Comparison of ENCODE assay signal across 1 cellular context in genomic region chr6:10312445-10312844, GRCh38.
TF ChIP-seq lines count a peak whose summit lies in the region.

No MANE protein-coding gene starts in this region.

TF ChIP-seq in HEK293, 187 proteins besides CTCF, POLR2A, EP300 and RAD21 (continued from another document):
- no peak for TF ChIP-seq SALL2 (tag by site-specific recombination; IDR thresholded peaks at IDR 0.05; ENCODE audit: borderline replicate concordance)
- TF ChIP-seq ZNF10 (tag by site-specific recombination; IDR thresholded peaks at IDR 0.05): no peak
- TF ChIP-seq ZNF366 (tag by site-specific recombination; conservative IDR thresholded peaks at IDR 0.05): 0 out of 2 replicates have a peak, but pooled peaks have one; percentile 14
- TF ChIP-seq ZNF138 (tag by site-specific recombination; IDR thresholded peaks at IDR 0.05; ENCODE audit: borderline replicate concordance): no peak
- TF ChIP-seq MZF1 (tag by site-specific recombination; IDR thresholded peaks at IDR 0.05; ENCODE audit: borderline replicate concordance): 0 out of 2 replicates have a peak, but pooled peaks have one; percentile 13
- no peak for TF ChIP-seq ZNF391 (tag by site-specific recombination; IDR thresholded peaks at IDR 0.05; ENCODE audit: borderline replicate concordance, low read depth)
- TF ChIP-seq ZBTB17 (tag by site-specific recombination; IDR thresholded peaks at IDR 0.05): 0 out of 2 replicates have a peak, but pooled peaks have one; percentile 19
- 0 out of 2 replicates have a peak, but pooled peaks have one; percentile 21 for TF ChIP-seq PRDM6 (tag by site-specific recombination; IDR thresholded peaks at IDR 0.05)
- TF ChIP-seq ZBTB11 (tag by site-specific recombination; conservative IDR thresholded peaks at IDR 0.05; ENCODE audit: low read depth): no peak
- TF ChIP-seq ZNF548 (tag by site-specific recombination; IDR thresholded peaks at IDR 0.05): no peak
- no peak for TF ChIP-seq ZBTB26 (tag by site-specific recombination; optimal IDR thresholded peaks at IDR 0.05)
- TF ChIP-seq ZNF639 (tag by site-specific recombination; IDR thresholded peaks at IDR 0.05): no peak
- TF ChIP-seq ZNF114 (tag by site-specific recombination; IDR thresholded peaks at IDR 0.05): no peak
- peak; percentile 79 for TF ChIP-seq PRDM4 (tag by site-specific recombination; IDR thresholded peaks at IDR 0.05)
- TF ChIP-seq ZNF514 (tag by site-specific recombination; IDR thresholded peaks at IDR 0.05): no peak
- TF ChIP-seq ZNF843 (tag by site-specific recombination; IDR thresholded peaks at IDR 0.05): 0 out of 2 replicates have a peak, but pooled peaks have one; percentile 29
- no peak for TF ChIP-seq ZNF433 (tag by site-specific recombination; IDR thresholded peaks at IDR 0.05; ENCODE audit: low read depth)
